8 cellular contexts compared by ENCODE assay signal in the genomic region with DNA sequence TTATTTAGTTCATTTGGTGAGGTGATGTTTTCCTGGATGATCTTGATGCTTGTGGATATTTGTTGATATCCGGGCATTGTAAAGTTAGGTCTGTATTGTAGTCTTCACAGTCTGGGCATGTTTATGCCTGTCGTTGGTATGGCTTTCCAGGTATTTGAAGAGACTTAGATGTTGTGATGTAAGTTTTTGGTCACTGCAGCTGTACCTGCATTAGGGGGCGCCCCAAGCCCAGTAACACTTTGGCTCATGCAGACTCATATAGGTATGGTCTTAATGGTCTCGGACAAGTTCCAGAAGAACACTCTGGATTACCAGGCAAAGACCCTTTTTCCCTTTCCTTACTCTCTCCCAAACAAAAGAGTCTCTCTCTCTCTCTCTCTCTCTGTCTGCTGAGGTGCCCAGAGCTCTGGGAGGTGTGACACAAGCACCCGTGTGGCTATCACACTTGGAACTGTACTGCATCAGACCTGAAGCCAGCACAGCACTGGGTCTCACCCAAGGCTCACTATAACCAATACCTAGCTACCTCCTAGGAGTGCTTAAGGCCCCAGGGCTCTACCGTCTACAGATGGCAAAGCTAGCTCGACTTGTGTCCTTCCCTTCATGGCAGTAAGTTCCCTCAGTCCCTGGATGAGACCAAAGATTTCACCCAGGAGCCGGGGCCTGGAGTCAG.
A peak's percentile ranks its signal among the peaks of the same experiment; 100 is the strongest.
DNase-seq lines count a peak whose midpoint lies in the region; ATAC-seq and TF ChIP-seq lines count a peak whose summit lies in the region.

No MANE protein-coding gene starts in this region.

- H3K27ac ChIP-seq in right lobe of liver: no peak overlapping the region
- H3K27ac ChIP-seq in CD8-positive, alpha-beta T cell (ENCODE audit: low read depth, low read length): no peak overlapping the region

- POLR2A ChIA-PET in CD8-positive, alpha-beta T cell (lab: Charles Lee): no interaction called here

- H3K27me3 ChIP-seq in right lobe of liver: no peaks in the 10 kb centered on the region
- no peaks in the 10 kb centered on the region for H3K27me3 ChIP-seq in CD8-positive, alpha-beta T cell (ENCODE audit: insufficient read depth, low read length)

- no peaks in the 10 kb centered on the region for H3K36me3 Mint-ChIP-seq in CD8-positive, alpha-beta T cell

- no peak overlapping the region for H3K27ac Mint-ChIP-seq in CD8-positive, alpha-beta T cell

- WGBS in right lobe of liver (ENCODE audit: insufficient coverage, low coverage, low lambda C conversion rate, missing lambda C conversion rate): 39% methylated on average over 7 of the region's 8 CpGs

- H3K4me3 ChIP-seq in right lobe of liver: no peak overlapping the region
- no peak overlapping the region for H3K4me3 ChIP-seq in CD8-positive, alpha-beta T cell (ENCODE audit: low read depth, low read length)

- H3K36me3 ChIP-seq in right lobe of liver: no peaks in the 10 kb centered on the region
- H3K36me3 ChIP-seq in CD8-positive, alpha-beta T cell (ENCODE audit: insufficient read depth, low read length): no peaks in the 10 kb centered on the region

- H3K9me3 ChIP-seq in right lobe of liver: no peaks in the 10 kb centered on the region
- H3K9me3 ChIP-seq in CD8-positive, alpha-beta T cell (ENCODE audit: low read length): no peaks in the 10 kb centered on the region

- TF ChIP-seq CTCF in right lobe of liver (IDR thresholded peaks at IDR 0.05): peak in 2 of 4 donors; percentile 21 to 34
- TF ChIP-seq CTCF in CD8-positive, alpha-beta T cell (IDR thresholded peaks at IDR 0.05): no peak

- no peaks in the 10 kb centered on the region for H3K4me1 Mint-ChIP-seq in CD8-positive, alpha-beta T cell (ENCODE audit: low read depth)

- no peak for TF ChIP-seq POLR2A in right lobe of liver (IDR thresholded peaks at IDR 0.05)

- H3K4me3 Mint-ChIP-seq in CD8-positive, alpha-beta T cell: no peak overlapping the region

- H3K27me3 Mint-ChIP-seq in CD8-positive, alpha-beta T cell (ENCODE audit: low read depth): no peaks in the 10 kb centered on the region

- CTCF ChIA-PET in CD8-positive, alpha-beta T cell (lab: Charles Lee): no interaction called here

- no peaks in the 10 kb centered on the region for H3K9me3 Mint-ChIP-seq in CD8-positive, alpha-beta T cell

- H3K4me1 ChIP-seq in right lobe of liver: no peaks in the 10 kb centered on the region
- no peaks in the 10 kb centered on the region for H3K4me1 ChIP-seq in CD8-positive, alpha-beta T cell (ENCODE audit: insufficient read depth, low read length)

- intact Hi-C loops in right lobe of liver (cut with DNase I): no loop called here
- intact Hi-C loops in CD8-positive, alpha-beta T cell (cut with DNase I, micrococcal nuclease): loop anchor here in 1 of 2 experiments (2.0 kb wide), 1 partner anchor 65 kb away; no protein-coding TSS in a partner anchor

- ATAC-seq in HG02885 (IDR thresholded peaks at IDR 0.05; ENCODE audit: poor library complexity, unreplicated experiment) (peak; percentile 58), right lobe of liver (peak in 3 of 4 donors; percentile 42 to 46 (median 46)), GM18909 (IDR thresholded peaks at IDR 0.05; ENCODE audit: poor library complexity, unreplicated experiment) (no peak), GM21723 (IDR thresholded peaks at IDR 0.05; ENCODE audit: unreplicated experiment) (no peak)
- ATAC-seq in CD8-positive, alpha-beta T cell: no peak

- peak; percentile 4 for DNase-seq in GDM1 (lab: John Stamatoyannopoulos, UW)
- DNase-seq in UCSD-AML1 (lab: John Stamatoyannopoulos, UW; ENCODE audit: unreplicated experiment): peak; percentile 15
- DNase-seq in right lobe of liver: no peak
- no peak for DNase-seq in KG1 (lab: John Stamatoyannopoulos, UW)
- DNase-seq in CD8-positive, alpha-beta T cell: no peak

Comparison
In these comparisons a context has a peak if more than half of its experiments do, and no peak if none do; other contexts are left out.
1. DNase-seq: peak in GDM1 (single experiment) and UCSD-AML1 (single experiment); none in right lobe of liver (0 of 3), KG1 (single experiment) and CD8-positive, alpha-beta T cell (0 of 7).
2. ATAC-seq: peak in HG02885 (single experiment) and right lobe of liver (3 of 4); none in GM18909 (single experiment), GM21723 (single experiment) and CD8-positive, alpha-beta T cell (single experiment).